In the genomic region with DNA sequence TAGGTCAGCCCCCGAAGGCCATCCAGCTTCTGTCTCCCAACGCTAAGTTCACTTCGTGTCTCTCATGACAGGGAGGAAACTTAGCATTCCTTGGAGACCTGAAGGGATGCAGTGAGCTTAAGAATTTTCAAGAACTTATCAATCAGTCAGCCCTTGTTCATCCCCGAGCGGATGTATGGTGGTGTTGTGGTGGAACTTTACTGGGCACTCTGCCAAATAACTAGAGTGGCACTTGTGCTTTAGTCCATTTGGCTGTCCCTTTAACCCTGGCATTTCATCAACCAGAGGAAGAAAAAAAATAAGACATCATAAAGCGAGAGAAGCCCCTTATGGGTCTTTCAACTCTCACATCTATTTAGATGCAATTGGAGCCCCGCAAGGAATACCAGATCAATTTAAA, we compare ENCODE assay signal across 1 cellular context. TPM values are rescaled to one million over a fixed set of nuclear protein-coding genes. Genes with fewer than 3 reads are reported as not detected.
"Had no signal": no experiment of that assay in that cellular context is flagged by ENCODE, and none has a peak within 500 bp of the region (broad histone marks: within the 10 kb centered on the region; RNA-seq: fewer than 3 reads in every experiment).

No MANE protein-coding gene starts in this region.

RNA-seq across cellular contexts. Expression of a gene that starts 26.9 kb away (rescaled TPM):
- total RNA-seq: natural killer cell treated with Interleukin-12 subunit alpha and Interleukin-12 subunit beta and Interleukin-15 and Interleukin-18, amount 100 ng/mL, for 72 hours had no signal
